In the genomic region with DNA sequence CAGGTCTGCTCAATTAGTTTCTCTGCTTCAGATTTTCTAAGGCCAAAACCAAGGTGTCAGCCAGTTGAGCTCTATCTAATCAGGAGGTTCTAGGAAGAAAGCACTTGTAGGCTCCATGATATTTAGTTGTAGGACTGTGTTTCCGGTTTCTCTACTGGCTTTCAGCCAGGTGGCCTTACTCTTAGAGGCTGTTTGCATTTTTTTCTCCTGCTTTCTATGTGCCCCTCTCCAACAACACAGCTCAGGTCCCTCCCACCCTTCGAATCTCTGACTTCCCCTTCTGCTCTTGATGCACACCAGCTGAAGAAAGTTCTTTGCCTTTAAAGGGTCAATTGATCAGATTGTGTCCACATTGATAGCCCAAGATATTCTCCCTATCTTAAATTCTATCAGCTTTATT, we compare ENCODE assay signal across 15 cellular contexts.
"Had no signal": no experiment of that assay in that cellular context is flagged by ENCODE, and none has a peak within 500 bp of the region (broad histone marks: within the 10 kb centered on the region; RNA-seq: fewer than 3 reads in every experiment).

No MANE protein-coding gene starts in this region.

- H3K27me3 ChIP-seq: dorsolateral prefrontal cortex, neutrophil, right lobe of liver, testis, tibial nerve, upper lobe of right lung, vagina had no signal

- H3K9me3 ChIP-seq: neutrophil, psoas muscle, right lobe of liver, testis, tibial nerve, upper lobe of right lung, vagina had no signal

- H3K4me1 ChIP-seq: psoas muscle, right lobe of liver, tibial nerve, upper lobe of right lung, vagina had no signal

- H3K27ac ChIP-seq: dorsolateral prefrontal cortex, neutrophil, psoas muscle, right lobe of liver, testis, tibial nerve, upper lobe of right lung, vagina had no signal

- H3K36me3 ChIP-seq: neutrophil, right lobe of liver, tibial nerve, upper lobe of right lung, vagina had no signal

- H3K4me3 ChIP-seq: dorsolateral prefrontal cortex, psoas muscle, right lobe of liver, testis, tibial nerve, upper lobe of right lung, vagina had no signal

- DNase-seq: dorsolateral prefrontal cortex; effector CD8-positive, alpha-beta T cell; foreskin melanocyte; head of caudate nucleus; hippocampal formation; naive thymus-derived CD4-positive, alpha-beta T cell; psoas muscle; retina; right lobe of liver; stimulated activated CD4-positive, alpha-beta T cell treated with anti-CD3 and anti-CD28 coated beads, Interleukin-4, amount 100 ng/mL, for 1 hour; testis; upper lobe of right lung had no signal
